2 cellular contexts compared by ENCODE assay signal in the genomic region with DNA sequence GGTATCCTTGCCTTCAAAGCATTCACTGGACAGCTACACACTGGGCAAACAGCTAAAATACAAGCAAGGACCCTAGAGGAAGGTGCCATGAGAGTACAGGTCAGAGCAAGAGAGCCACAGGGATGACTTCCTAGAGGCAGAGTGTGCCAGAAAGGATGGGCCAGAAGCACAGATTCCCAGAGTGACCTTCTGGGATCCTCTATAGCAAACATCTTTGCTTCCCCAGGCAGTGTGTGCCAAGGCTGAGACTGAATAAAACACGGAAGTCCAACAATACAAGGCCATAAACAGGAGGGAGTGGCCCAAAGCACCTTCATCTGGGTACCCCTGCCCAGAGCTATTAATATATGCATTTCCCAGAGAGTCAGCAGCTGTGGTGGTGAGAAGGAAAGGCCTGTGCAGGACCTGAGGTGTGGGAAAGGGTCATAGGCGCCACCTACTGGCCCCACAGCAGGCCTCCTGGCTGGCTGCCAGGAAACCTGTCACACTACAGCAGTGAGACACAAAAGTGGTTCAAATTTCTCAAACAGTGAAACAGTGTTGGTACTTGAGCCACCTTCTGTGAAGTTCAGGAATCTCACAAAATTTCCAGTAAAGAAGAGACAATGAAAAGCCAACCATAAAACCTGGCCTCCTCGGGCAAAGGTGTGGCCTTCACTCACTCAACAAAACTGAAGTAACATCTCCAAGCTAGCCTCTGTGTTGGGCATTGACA.
TF ChIP-seq lines count a peak whose summit lies in the region.

No MANE protein-coding gene starts in this region.

TF ChIP-seq in GM23338, 12 proteins besides CTCF, POLR2A, EP300 and RAD21 (continued from another document):
- TF ChIP-seq, protein P1, sequence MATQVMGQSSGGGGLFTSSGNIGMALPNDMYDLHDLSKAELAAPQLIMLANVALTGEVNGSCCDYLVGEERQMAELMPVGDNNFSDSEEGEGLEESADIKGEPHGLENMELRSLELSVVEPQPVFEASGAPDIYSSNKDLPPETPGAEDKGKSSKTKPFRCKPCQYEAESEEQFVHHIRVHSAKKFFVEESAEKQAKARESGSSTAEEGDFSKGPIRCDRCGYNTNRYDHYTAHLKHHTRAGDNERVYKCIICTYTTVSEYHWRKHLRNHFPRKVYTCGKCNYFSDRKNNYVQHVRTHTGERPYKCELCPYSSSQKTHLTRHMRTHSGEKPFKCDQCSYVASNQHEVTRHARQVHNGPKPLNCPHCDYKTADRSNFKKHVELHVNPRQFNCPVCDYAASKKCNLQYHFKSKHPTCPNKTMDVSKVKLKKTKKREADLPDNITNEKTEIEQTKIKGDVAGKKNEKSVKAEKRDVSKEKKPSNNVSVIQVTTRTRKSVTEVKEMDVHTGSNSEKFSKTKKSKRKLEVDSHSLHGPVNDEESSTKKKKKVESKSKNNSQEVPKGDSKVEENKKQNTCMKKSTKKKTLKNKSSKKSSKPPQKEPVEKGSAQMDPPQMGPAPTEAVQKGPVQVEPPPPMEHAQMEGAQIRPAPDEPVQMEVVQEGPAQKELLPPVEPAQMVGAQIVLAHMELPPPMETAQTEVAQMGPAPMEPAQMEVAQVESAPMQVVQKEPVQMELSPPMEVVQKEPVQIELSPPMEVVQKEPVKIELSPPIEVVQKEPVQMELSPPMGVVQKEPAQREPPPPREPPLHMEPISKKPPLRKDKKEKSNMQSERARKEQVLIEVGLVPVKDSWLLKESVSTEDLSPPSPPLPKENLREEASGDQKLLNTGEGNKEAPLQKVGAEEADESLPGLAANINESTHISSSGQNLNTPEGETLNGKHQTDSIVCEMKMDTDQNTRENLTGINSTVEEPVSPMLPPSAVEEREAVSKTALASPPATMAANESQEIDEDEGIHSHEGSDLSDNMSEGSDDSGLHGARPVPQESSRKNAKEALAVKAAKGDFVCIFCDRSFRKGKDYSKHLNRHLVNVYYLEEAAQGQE (IDR thresholded peaks at IDR 0.05; ENCODE audit: unreplicated experiment): no peak
- TF ChIP-seq ZNF331 (CRISPR knock-in tag; IDR thresholded peaks at IDR 0.05; ENCODE audit: low read depth) (no peak), ZNF462 (CRISPR knock-in tag; IDR thresholded peaks at IDR 0.05) (no peak), ZNF114 (CRISPR knock-in tag; IDR thresholded peaks at IDR 0.05) (no peak)

TF ChIP-seq in K562, 482 proteins besides CTCF, POLR2A, EP300 and RAD21 (continued from another document and continues in another):
- TF ChIP-seq, protein P2, sequence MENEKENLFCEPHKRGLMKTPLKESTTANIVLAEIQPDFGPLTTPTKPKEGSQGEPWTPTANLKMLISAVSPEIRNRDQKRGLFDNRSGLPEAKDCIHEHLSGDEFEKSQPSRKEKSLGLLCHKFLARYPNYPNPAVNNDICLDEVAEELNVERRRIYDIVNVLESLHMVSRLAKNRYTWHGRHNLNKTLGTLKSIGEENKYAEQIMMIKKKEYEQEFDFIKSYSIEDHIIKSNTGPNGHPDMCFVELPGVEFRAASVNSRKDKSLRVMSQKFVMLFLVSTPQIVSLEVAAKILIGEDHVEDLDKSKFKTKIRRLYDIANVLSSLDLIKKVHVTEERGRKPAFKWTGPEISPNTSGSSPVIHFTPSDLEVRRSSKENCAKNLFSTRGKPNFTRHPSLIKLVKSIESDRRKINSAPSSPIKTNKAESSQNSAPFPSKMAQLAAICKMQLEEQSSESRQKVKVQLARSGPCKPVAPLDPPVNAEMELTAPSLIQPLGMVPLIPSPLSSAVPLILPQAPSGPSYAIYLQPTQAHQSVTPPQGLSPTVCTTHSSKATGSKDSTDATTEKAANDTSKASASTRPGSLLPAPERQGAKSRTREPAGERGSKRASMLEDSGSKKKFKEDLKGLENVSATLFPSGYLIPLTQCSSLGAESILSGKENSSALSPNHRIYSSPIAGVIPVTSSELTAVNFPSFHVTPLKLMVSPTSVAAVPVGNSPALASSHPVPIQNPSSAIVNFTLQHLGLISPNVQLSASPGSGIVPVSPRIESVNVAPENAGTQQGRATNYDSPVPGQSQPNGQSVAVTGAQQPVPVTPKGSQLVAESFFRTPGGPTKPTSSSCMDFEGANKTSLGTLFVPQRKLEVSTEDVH (IDR thresholded peaks at IDR 0.05; ENCODE audit: low read depth, partially characterized antibody): no peak
- TF ChIP-seq HOMEZ (CRISPR knock-in tag; IDR thresholded peaks at IDR 0.05) (no peak), NR2C2 (CRISPR knock-in tag; IDR thresholded peaks at IDR 0.05) (no peak), NR2C2 (tag; IDR thresholded peaks at IDR 0.05) (no peak), ZNF408 (CRISPR knock-in tag; IDR thresholded peaks at IDR 0.05; ENCODE audit: low read depth) (no peak), MIER1 (IDR thresholded peaks at IDR 0.05; ENCODE audit: low read depth) (no peak), PTRF (tag; IDR thresholded peaks at IDR 0.05) (no peak), MGA (IDR thresholded peaks at IDR 0.05) (no peak), POLR2AphosphoS5 (IDR thresholded peaks at IDR 0.05; ENCODE audit: control insufficient read depth, insufficient read depth, low read depth, low read length) (peak; percentile 77), ZFP1 (CRISPR knock-in tag; IDR thresholded peaks at IDR 0.05) (no peak), FOXA3 (CRISPR knock-in tag; conservative IDR thresholded peaks at IDR 0.05 in 1 of 2, IDR thresholded peaks at IDR 0.05 in 1 of 2) (no peak), SIN3B (IDR thresholded peaks at IDR 0.05; ENCODE audit: low read depth) (no peak), SP2 (IDR thresholded peaks at IDR 0.05; ENCODE audit: extremely low read depth, low read depth, low read length, poor library complexity, severe bottlenecking) (no peak), PTTG1 (tag; IDR thresholded peaks at IDR 0.05; ENCODE audit: low read depth) (no peak), HIVEP1 (CRISPR knock-in tag; IDR thresholded peaks at IDR 0.05) (no peak), ZNF644 (tag; IDR thresholded peaks at IDR 0.05; ENCODE audit: low read depth) (no peak), ILK (tag; IDR thresholded peaks at IDR 0.05; ENCODE audit: borderline replicate concordance, low read depth) (no peak), GTF2F1 (IDR thresholded peaks at IDR 0.05; ENCODE audit: low read depth, low read length) (no peak), ZNF764 (CRISPR knock-in tag; IDR thresholded peaks at IDR 0.05; ENCODE audit: low read depth) (no peak)
- TF ChIP-seq, protein P3, sequence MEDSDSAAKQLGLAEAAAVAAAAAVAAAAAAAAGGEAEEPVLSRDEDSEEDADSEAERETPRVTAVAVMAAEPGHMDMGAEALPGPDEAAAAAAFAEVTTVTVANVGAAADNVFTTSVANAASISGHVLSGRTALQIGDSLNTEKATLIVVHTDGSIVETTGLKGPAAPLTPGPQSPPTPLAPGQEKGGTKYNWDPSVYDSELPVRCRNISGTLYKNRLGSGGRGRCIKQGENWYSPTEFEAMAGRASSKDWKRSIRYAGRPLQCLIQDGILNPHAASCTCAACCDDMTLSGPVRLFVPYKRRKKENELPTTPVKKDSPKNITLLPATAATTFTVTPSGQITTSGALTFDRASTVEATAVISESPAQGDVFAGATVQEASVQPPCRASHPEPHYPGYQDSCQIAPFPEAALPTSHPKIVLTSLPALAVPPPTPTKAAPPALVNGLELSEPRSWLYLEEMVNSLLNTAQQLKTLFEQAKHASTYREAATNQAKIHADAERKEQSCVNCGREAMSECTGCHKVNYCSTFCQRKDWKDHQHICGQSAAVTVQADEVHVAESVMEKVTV (CRISPR knock-in tag; IDR thresholded peaks at IDR 0.05): peak; percentile 68
- TF ChIP-seq, protein P4, sequence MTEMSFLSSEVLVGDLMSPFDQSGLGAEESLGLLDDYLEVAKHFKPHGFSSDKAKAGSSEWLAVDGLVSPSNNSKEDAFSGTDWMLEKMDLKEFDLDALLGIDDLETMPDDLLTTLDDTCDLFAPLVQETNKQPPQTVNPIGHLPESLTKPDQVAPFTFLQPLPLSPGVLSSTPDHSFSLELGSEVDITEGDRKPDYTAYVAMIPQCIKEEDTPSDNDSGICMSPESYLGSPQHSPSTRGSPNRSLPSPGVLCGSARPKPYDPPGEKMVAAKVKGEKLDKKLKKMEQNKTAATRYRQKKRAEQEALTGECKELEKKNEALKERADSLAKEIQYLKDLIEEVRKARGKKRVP (CRISPR knock-in tag; IDR thresholded peaks at IDR 0.05): no peak
